Comparison of ENCODE assay signal across 21 cellular contexts in genomic region chr3:66470285-66470684, GRCh38. TPM values are rescaled to one million over a fixed set of nuclear protein-coding genes. Genes with fewer than 3 reads are reported as not detected.
A peak's percentile ranks its signal among the peaks of the same experiment; 100 is the strongest.
DNase-seq lines count a peak whose midpoint lies in the region; ATAC-seq and TF ChIP-seq lines count a peak whose summit lies in the region.
"Had no signal": no experiment of that assay in that cellular context is flagged by ENCODE, and none has a peak within 500 bp of the region (broad histone marks: within the 10 kb centered on the region; RNA-seq: fewer than 3 reads in every experiment).

No MANE protein-coding gene starts in this region.

- no peak overlapping the region for H3K4me3 ChIP-seq in HUES64 (ENCODE audit: low read length)
- no peak overlapping the region for H3K4me3 ChIP-seq in smooth muscle cell
- H3K4me3 ChIP-seq: A549 had no signal

- H3K9me3 ChIP-seq in HUES64 (ENCODE audit: insufficient read depth, low read depth, low read length) = no peaks in the 10 kb centered on the region
- H3K9me3 ChIP-seq in smooth muscle cell (replicated peaks; ENCODE audit: low read depth) = no peaks in the 10 kb centered on the region
- H3K9me3 ChIP-seq: A549, SK-N-SH had no signal

- POLR2A ChIA-PET in activated CD8-positive, alpha-beta T cell treated with anti-CD3 and anti-CD28 coated beads for 36 hours (lab: Charles Lee) = interaction anchor here (1.2 to 5.0 kb wide), 3 partner anchors 10 to 23 kb away, joined by 3 to 33 read pairs (median 3); no protein-coding TSS in a partner anchor
- POLR2A ChIA-PET in activated CD8-positive, alpha-beta T cell treated with anti-CD3 and anti-CD28 coated beads, Interleukin-2, amount 10 ng/mL, durations not matched to agents 7 days and 5 days (lab: Charles Lee) = interaction anchor here (0.9 to 1.5 kb wide), 4 partner anchors 12 to 29 kb away, joined by 3 to 6 read pairs (median 3); no protein-coding TSS in a partner anchor

- 84% methylated on average over 5 of the region's 5 CpGs for WGBS in HUES64
- 69% methylated on average over 5 of the region's 5 CpGs for WGBS in smooth muscle cell (ENCODE audit: low lambda C conversion rate)

- peaks cover 2% of the 10 kb centered on the region for H3K27me3 Mint-ChIP-seq in activated CD8-positive, alpha-beta T cell treated with anti-CD3 and anti-CD28 coated beads for 36 hours
- no peaks in the 10 kb centered on the region for H3K27me3 Mint-ChIP-seq in activated CD8-positive, alpha-beta T cell treated with anti-CD3 and anti-CD28 coated beads, Interleukin-2, amount 10 ng/mL, durations not matched to agents 7 days and 5 days (ENCODE audit: low read depth)
- no peaks in the 10 kb centered on the region for H3K27me3 Mint-ChIP-seq in activated naive CD8-positive, alpha-beta T cell

- peaks cover 61% of the 10 kb centered on the region for H3K4me1 Mint-ChIP-seq in activated CD8-positive, alpha-beta T cell treated with anti-CD3 and anti-CD28 coated beads for 36 hours (ENCODE audit: low read depth)
- peaks cover 42% of the 10 kb centered on the region for H3K4me1 Mint-ChIP-seq in activated CD8-positive, alpha-beta T cell treated with anti-CD3 and anti-CD28 coated beads, Interleukin-2, amount 10 ng/mL, durations not matched to agents 7 days and 5 days (ENCODE audit: low read depth)
- H3K4me1 Mint-ChIP-seq in activated naive CD8-positive, alpha-beta T cell (ENCODE audit: low read depth) = peaks cover 57% of the 10 kb centered on the region

- H3K4me1 ChIP-seq in HUES64 (ENCODE audit: insufficient read depth, low read length) (peaks cover 71% of the 10 kb centered on the region), smooth muscle cell (ENCODE audit: low read depth) (peaks cover 50% of the 10 kb centered on the region)

- H3K9me3 Mint-ChIP-seq in activated CD8-positive, alpha-beta T cell treated with anti-CD3 and anti-CD28 coated beads for 36 hours = no peaks in the 10 kb centered on the region
- no peaks in the 10 kb centered on the region for H3K9me3 Mint-ChIP-seq in activated CD8-positive, alpha-beta T cell treated with anti-CD3 and anti-CD28 coated beads, Interleukin-2, amount 10 ng/mL, durations not matched to agents 7 days and 5 days (ENCODE audit: insufficient read depth)
- H3K9me3 Mint-ChIP-seq in activated naive CD8-positive, alpha-beta T cell (ENCODE audit: low read depth) = no peaks in the 10 kb centered on the region
- H3K9me3 Mint-ChIP-seq: activated naive CD8-positive, alpha-beta T cell treated with anti-CD3 and anti-CD28 coated beads, Interleukin-2, amount 10 ng/mL, durations not matched to agents 7 days and 5 days; activated T-cell treated with anti-CD3 and anti-CD28 coated beads, Interleukin-2, amount 50 U/mL, for 4 hours had no signal

- peak overlapping the region; percentile 16; the same call in 1 of the 2 replicates for H3K27ac ChIP-seq in HUES64 (ENCODE audit: low read depth, low read length)
- peak overlapping the region; percentile 86 for H3K27ac ChIP-seq in smooth muscle cell (ENCODE audit: low read depth)
- H3K27ac ChIP-seq: A549, WERI-Rb-1 had no signal

- H3F3A ChIP-seq in smooth muscle cell (ENCODE audit: low read depth) = no peaks in the 10 kb centered on the region

- CTCF ChIA-PET in activated CD8-positive, alpha-beta T cell treated with anti-CD3 and anti-CD28 coated beads for 36 hours (lab: Charles Lee) = interaction anchor here (1.9 kb wide), 1 partner anchor 20 kb away, joined by 6 read pairs; no protein-coding TSS in a partner anchor
- CTCF ChIA-PET in activated CD8-positive, alpha-beta T cell treated with anti-CD3 and anti-CD28 coated beads, Interleukin-2, amount 10 ng/mL, durations not matched to agents 7 days and 5 days (lab: Charles Lee) = interaction anchor here (2.4 to 3.4 kb wide), 2 partner anchors 20 to 62 kb away, joined by 7 to 24 read pairs; no protein-coding TSS in a partner anchor

- H2AFZ ChIP-seq in smooth muscle cell (ENCODE audit: low read depth) = no peak overlapping the region

- H3K79me2 ChIP-seq in smooth muscle cell (ENCODE audit: low read depth) = peaks cover 26% of the 10 kb centered on the region

- intact Hi-C loops in activated CD8-positive, alpha-beta T cell treated with anti-CD3 and anti-CD28 coated beads for 36 hours (cut with micrococcal nuclease) = no loop called here

- no peak overlapping the region for H3K4me2 ChIP-seq in smooth muscle cell
- H3K4me2 ChIP-seq: A549, SK-N-SH had no signal

- no peak for TF ChIP-seq CTCF in activated CD8-positive, alpha-beta T cell treated with anti-CD3 and anti-CD28 coated beads for 36 hours (IDR thresholded peaks at IDR 0.05)
- TF ChIP-seq CTCF in smooth muscle cell (IDR thresholded peaks at IDR 0.05; ENCODE audit: borderline replicate concordance, insufficient read depth, poor library complexity, severe bottlenecking) = no peak

- H3K27me3 ChIP-seq in HUES64 (ENCODE audit: insufficient read depth, low read length) (no peaks in the 10 kb centered on the region), smooth muscle cell (ENCODE audit: low read depth) (no peaks in the 10 kb centered on the region)

- peak overlapping the region; percentile 51 for H3K27ac Mint-ChIP-seq in activated CD8-positive, alpha-beta T cell treated with anti-CD3 and anti-CD28 coated beads for 36 hours
- no peak overlapping the region for H3K27ac Mint-ChIP-seq in activated CD8-positive, alpha-beta T cell treated with anti-CD3 and anti-CD28 coated beads, Interleukin-2, amount 10 ng/mL, durations not matched to agents 7 days and 5 days
- H3K27ac Mint-ChIP-seq in activated naive CD8-positive, alpha-beta T cell = peak overlapping the region; percentile 95
- H3K27ac Mint-ChIP-seq: activated naive CD8-positive, alpha-beta T cell treated with anti-CD3 and anti-CD28 coated beads, Interleukin-2, amount 10 ng/mL, durations not matched to agents 7 days and 5 days; B cell had no signal

- no peak for ATAC-seq in activated CD8-positive, alpha-beta T cell treated with anti-CD3 and anti-CD28 coated beads for 36 hours
- no peak for ATAC-seq in activated CD8-positive, alpha-beta T cell treated with anti-CD3 and anti-CD28 coated beads, Interleukin-2, amount 10 ng/mL, durations not matched to agents 7 days and 5 days
- ATAC-seq: A549; activated T-cell treated with anti-CD3 and anti-CD28 coated beads, Interleukin-2, amount 50 U/mL, for 4 hours had no signal

- no peaks in the 10 kb centered on the region for H3K36me3 ChIP-seq in HUES64 (ENCODE audit: insufficient read depth, low read length)
- no peaks in the 10 kb centered on the region for H3K36me3 ChIP-seq in smooth muscle cell (ENCODE audit: low read depth)
- H3K36me3 ChIP-seq: WERI-Rb-1 had no signal

- peaks cover 9% of the 10 kb centered on the region for H4K20me1 ChIP-seq in smooth muscle cell (ENCODE audit: low read depth)

- no peak overlapping the region for H3K9ac ChIP-seq in HUES64 (ENCODE audit: low read depth, low read length)
- H3K9ac ChIP-seq in smooth muscle cell (ENCODE audit: low read depth) = no peak overlapping the region
- H3K9ac ChIP-seq: SK-N-SH had no signal

- H3K4me3 Mint-ChIP-seq in activated CD8-positive, alpha-beta T cell treated with anti-CD3 and anti-CD28 coated beads for 36 hours = no peak overlapping the region
- H3K4me3 Mint-ChIP-seq in activated CD8-positive, alpha-beta T cell treated with anti-CD3 and anti-CD28 coated beads, Interleukin-2, amount 10 ng/mL, durations not matched to agents 7 days and 5 days = no peak overlapping the region
- no peak overlapping the region for H3K4me3 Mint-ChIP-seq in activated naive CD8-positive, alpha-beta T cell
- H3K4me3 Mint-ChIP-seq: activated naive CD8-positive, alpha-beta T cell treated with anti-CD3 and anti-CD28 coated beads, Interleukin-2, amount 10 ng/mL, durations not matched to agents 7 days and 5 days; B cell had no signal

- peaks cover 8% of the 10 kb centered on the region for H3K36me3 Mint-ChIP-seq in activated CD8-positive, alpha-beta T cell treated with anti-CD3 and anti-CD28 coated beads for 36 hours (ENCODE audit: low read depth)
- peaks cover 8% of the 10 kb centered on the region for H3K36me3 Mint-ChIP-seq in activated CD8-positive, alpha-beta T cell treated with anti-CD3 and anti-CD28 coated beads, Interleukin-2, amount 10 ng/mL, durations not matched to agents 7 days and 5 days (ENCODE audit: low read depth)
- peaks cover 6% of the 10 kb centered on the region for H3K36me3 Mint-ChIP-seq in activated naive CD8-positive, alpha-beta T cell

- no peak for DNase-seq in activated CD8-positive, alpha-beta T cell treated with anti-CD3 and anti-CD28 coated beads for 36 hours
- DNase-seq in activated CD8-positive, alpha-beta T cell treated with anti-CD3 and anti-CD28 coated beads, Interleukin-2, amount 10 ng/mL, durations not matched to agents 7 days and 5 days = no peak
- DNase-seq in smooth muscle cell (lab: John Stamatoyannopoulos, UW; ENCODE audit: unreplicated experiment) (no peak), NCI-H128 (lab: John Stamatoyannopoulos, UW; ENCODE audit: unreplicated experiment) (no peak), SK-N-DZ (ENCODE audit: low spot score) (no peak), HuH-7 (ENCODE audit: low spot score) (no peak)
- DNase-seq: activated naive CD8-positive, alpha-beta T cell treated with anti-CD3 and anti-CD28 coated beads, Interleukin-2, amount 10 ng/mL, durations not matched to agents 7 days and 5 days; activated T-cell treated with anti-CD3 and anti-CD28 coated beads, Interleukin-2, amount 50 U/mL, for 4 hours; cerebellar nuclear complex; DMS53; GF-D8; Kasumi-1; kidney glomerular epithelial cell; MV-4-11; NCI-H524; SK-N-SH; WERI-Rb-1 had no signal

RNA-seq across cellular contexts. Expression of gene LRIG1, which starts 30.5 kb away (rescaled TPM):
- total RNA-seq in activated CD8-positive, alpha-beta T cell treated with anti-CD3 and anti-CD28 coated beads for 36 hours = 10 to 100 TPM; 12.7 to 13.0 TPM
- total RNA-seq in activated CD8-positive, alpha-beta T cell treated with anti-CD3 and anti-CD28 coated beads, Interleukin-2, amount 10 ng/mL, durations not matched to agents 7 days and 5 days = 10 to 100 TPM; 14.7 to 17.1 TPM
- polyA plus RNA-seq in HUES64 (2013, experiment 1 of 2) = 54.1 TPM
- polyA plus RNA-seq in HUES64 (2013, experiment 2 of 2) = 69.7 TPM
- total RNA-seq in smooth muscle cell = 26.5 and 28.1 TPM in 2 replicates
- polyA plus RNA-seq in smooth muscle cell = 22.9 and 31.3 TPM in 2 replicates
- polyA plus RNA-seq in SK-N-DZ (2014; cell fraction: cytosol; rRNA removed) = 1.8 and 8.6 TPM in 2 replicates
- polyA plus RNA-seq in SK-N-DZ (2014; cell fraction: nucleus; rRNA removed) = 2.1 and 3.5 TPM in 2 replicates
